ENCODE assay signal across 8 cellular contexts in genomic region chr3:14461748-14462324, GRCh38. TPM values are rescaled to one million over a fixed set of nuclear protein-coding genes. Genes with fewer than 3 reads are reported as not detected.
DNase-seq lines count a peak whose midpoint lies in the region; ATAC-seq and TF ChIP-seq lines count a peak whose summit lies in the region.

No MANE protein-coding gene starts in this region.

- H3K36me3 ChIP-seq in DOHH2 (ENCODE audit: control insufficient read depth, low read length) (peaks cover 91% of the 10 kb centered on the region), HEK293 (ENCODE audit: control insufficient read depth in 2 of 2, insufficient read depth in 1 of 2, low read length in 2 of 2) (peaks cover 0 to 35% of the 10 kb centered on the region in 2 experiments; a peak in 2 of 3 replicates), RWPE2 (ENCODE audit: low read depth) (no peaks in the 10 kb centered on the region), suprapubic skin (peaks cover 51% of the 10 kb centered on the region)

- H3K9me3 Mint-ChIP-seq in brain: peaks cover 0 to 3% (median 0%) of the 10 kb centered on the region in 5 experiments
- H3K9me3 Mint-ChIP-seq in stimulated activated effector memory CD8-positive, alpha-beta T cell treated with anti-CD3 and anti-CD28 coated beads, Interleukin-12 subunit alpha, Interleukin-12 subunit beta, amount 100 ng/mL, for 72 hours: no peaks in the 10 kb centered on the region

- no peak for TF ChIP-seq EP300 in suprapubic skin (IDR thresholded peaks at IDR 0.05)

- peak overlapping the region in 1 of 5 experiments; percentile 57 for H3K27ac Mint-ChIP-seq in brain
- H3K27ac Mint-ChIP-seq in stimulated activated effector memory CD8-positive, alpha-beta T cell treated with anti-CD3 and anti-CD28 coated beads, Interleukin-12 subunit alpha, Interleukin-12 subunit beta, amount 100 ng/mL, for 72 hours: peak overlapping the region; percentile 88

- H3K4me1 Mint-ChIP-seq in brain: peaks cover 30% of the 10 kb centered on the region
- H3K4me1 Mint-ChIP-seq in stimulated activated effector memory CD8-positive, alpha-beta T cell treated with anti-CD3 and anti-CD28 coated beads, Interleukin-12 subunit alpha, Interleukin-12 subunit beta, amount 100 ng/mL, for 72 hours: peaks cover 26% of the 10 kb centered on the region

- H3K4me2 ChIP-seq in DOHH2 (ENCODE audit: low read length): no peak overlapping the region

- no peak overlapping the region for H3K4me3 Mint-ChIP-seq in brain
- no peak overlapping the region for H3K4me3 Mint-ChIP-seq in stimulated activated effector memory CD8-positive, alpha-beta T cell treated with anti-CD3 and anti-CD28 coated beads, Interleukin-12 subunit alpha, Interleukin-12 subunit beta, amount 100 ng/mL, for 72 hours

- no peaks in the 10 kb centered on the region for H3K9me2 ChIP-seq in DOHH2 (replicated peaks; ENCODE audit: control insufficient read depth, low read length)

- H3K27me3 ChIP-seq in DOHH2 (ENCODE audit: control insufficient read depth, low read length): no peaks in the 10 kb centered on the region
- no peaks in the 10 kb centered on the region for H3K27me3 ChIP-seq in RWPE2 (ENCODE audit: insufficient read depth, poor library complexity, severe bottlenecking)
- H3K27me3 ChIP-seq in suprapubic skin: no peaks in the 10 kb centered on the region

- WGBS in suprapubic skin: 90% methylated on average over 6 of the region's 8 CpGs

- H3K4me3 ChIP-seq in DOHH2 (ENCODE audit: low read length) (no peak overlapping the region), HEK293 (ENCODE audit: low read depth, low read length) (no peak overlapping the region), RWPE2 (ENCODE audit: severe bottlenecking) (no peak overlapping the region), suprapubic skin (no peak overlapping the region)

- peaks cover 10% of the 10 kb centered on the region for H3K27me3 Mint-ChIP-seq in brain

- no peaks in the 10 kb centered on the region for H3K9me3 ChIP-seq in DOHH2 (ENCODE audit: control insufficient read depth, insufficient read depth, low read length)
- no peaks in the 10 kb centered on the region for H3K9me3 ChIP-seq in HEK293 (ENCODE audit: control insufficient read depth, insufficient read depth, low read depth, low read length)
- no peaks in the 10 kb centered on the region for H3K9me3 ChIP-seq in RWPE2 (ENCODE audit: severe bottlenecking)
- no peaks in the 10 kb centered on the region for H3K9me3 ChIP-seq in suprapubic skin

- peaks cover 40% of the 10 kb centered on the region for H3K36me3 Mint-ChIP-seq in brain
- H3K36me3 Mint-ChIP-seq in stimulated activated effector memory CD8-positive, alpha-beta T cell treated with anti-CD3 and anti-CD28 coated beads, Interleukin-12 subunit alpha, Interleukin-12 subunit beta, amount 100 ng/mL, for 72 hours: peaks cover 72% of the 10 kb centered on the region

- no peaks in the 10 kb centered on the region for H3K79me2 ChIP-seq in DOHH2 (ENCODE audit: control insufficient read depth, low read length)

- no peaks in the 10 kb centered on the region for H3K4me1 ChIP-seq in DOHH2 (ENCODE audit: control insufficient read depth, low read length)
- H3K4me1 ChIP-seq in HEK293 (ENCODE audit: control insufficient read depth, insufficient read depth, low read length): no peaks in the 10 kb centered on the region; the same call in 1 of the 2 replicates
- H3K4me1 ChIP-seq in RWPE2 (ENCODE audit: insufficient read depth, poor library complexity, severe bottlenecking): no peaks in the 10 kb centered on the region
- H3K4me1 ChIP-seq in suprapubic skin: peaks cover 12% of the 10 kb centered on the region

- peak; percentile 52 for TF ChIP-seq CTCF in DOHH2 (IDR thresholded peaks at IDR 0.05; ENCODE audit: low read depth, low read length, poor library complexity, severe bottlenecking)
- peak; percentile 98 for TF ChIP-seq CTCF in HEK293 (tag by site-specific recombination; IDR thresholded peaks at IDR 0.05)
- TF ChIP-seq CTCF in RWPE2 (IDR thresholded peaks at IDR 0.05; ENCODE audit: poor library complexity, severe bottlenecking): peak; percentile 78
- peak; percentile 78 to 92 for TF ChIP-seq CTCF in brain (conservative IDR thresholded peaks at IDR 0.05)
- TF ChIP-seq CTCF in suprapubic skin (IDR thresholded peaks at IDR 0.05): peak in 1 of 2 donors; percentile 33

- no peak overlapping the region for H3K27ac ChIP-seq in DOHH2 (ENCODE audit: low read depth, low read length)
- H3K27ac ChIP-seq in HEK293 (ENCODE audit: extremely low read depth, low read depth, low read length): no peak overlapping the region
- H3K27ac ChIP-seq in RWPE2 (ENCODE audit: poor library complexity, severe bottlenecking): no peak overlapping the region
- H3K27ac ChIP-seq in suprapubic skin: no peak overlapping the region

- DNase-seq in RWPE2 (ENCODE audit: low spot score) (no peak), iris pigment epithelial cell (ENCODE audit: low read depth) (peak; percentile 77), suprapubic skin (ENCODE audit: low spot score in 2 of 2) (no peak)
- DNase-seq in stimulated activated effector memory CD8-positive, alpha-beta T cell treated with anti-CD3 and anti-CD28 coated beads, Interleukin-12 subunit alpha, Interleukin-12 subunit beta, amount 100 ng/mL, for 72 hours (ENCODE audit: low spot score in 2 of 2): no peak

- no peaks in the 10 kb centered on the region for H4K20me1 ChIP-seq in DOHH2 (ENCODE audit: control insufficient read depth, insufficient read depth, low read depth, low read length)

- H3F3A ChIP-seq in DOHH2 (ENCODE audit: control insufficient read depth, insufficient read depth): no peaks in the 10 kb centered on the region

- ATAC-seq in RWPE2 (ENCODE audit: low read depth) (peak; percentile 89), HG02840 (IDR thresholded peaks at IDR 0.05; ENCODE audit: low FRiP score, unreplicated experiment) (no peak)
- no peak for ATAC-seq in stimulated activated effector memory CD8-positive, alpha-beta T cell treated with anti-CD3 and anti-CD28 coated beads, Interleukin-12 subunit alpha, Interleukin-12 subunit beta, amount 100 ng/mL, for 72 hours

- TF ChIP-seq POLR2A in suprapubic skin (IDR thresholded peaks at IDR 0.05): no peak

- POLR2A ChIA-PET in HEK293 (lab: Yijun Ruan, JAX): interaction anchor here (1.4 kb wide), 1 partner anchor 60 kb away, joined by 5 read pairs; the partner anchor contains the start of gene SLC6A6

- CTCF ChIA-PET in HEK293 (lab: Yijun Ruan, JAX): interaction anchor here (0.5 to 14.4 kb wide), 30 partner anchors 9 to 395 kb away, joined by 3 to 163 read pairs (median 4); no protein-coding TSS in a partner anchor

TF ChIP-seq in HEK293, 187 proteins besides CTCF, POLR2A, EP300 and RAD21 (continues in another document):
- TF ChIP-seq ZNF654 (tag by site-specific recombination; IDR thresholded peaks at IDR 0.05; ENCODE audit: low read depth) (peak; percentile 69), ZNF423 (tag by site-specific recombination; IDR thresholded peaks at IDR 0.05) (no peak), PRDM10 (tag by site-specific recombination; IDR thresholded peaks at IDR 0.05) (no peak), ZNF513 (tag by site-specific recombination; IDR thresholded peaks at IDR 0.05) (no peak), ZNF2 (tag by site-specific recombination; IDR thresholded peaks at IDR 0.05) (no peak), ZBTB20 (tag by site-specific recombination; IDR thresholded peaks at IDR 0.05) (0 out of 2 replicates have a peak, but pooled peaks have one; percentile 28), ZNF510 (tag by site-specific recombination; IDR thresholded peaks at IDR 0.05; ENCODE audit: insufficient replicate concordance) (no peak), ZNF169 (tag by site-specific recombination; IDR thresholded peaks at IDR 0.05) (no peak), ZNF404 (tag by site-specific recombination; IDR thresholded peaks at IDR 0.05) (no peak)

RNA-seq across cellular contexts. Expression of gene SLC6A6, which starts 59.4 kb away (rescaled TPM):
- 5.2 TPM for polyA plus RNA-seq in brain (ENCODE audit: insufficient read depth, low read depth, low replicate concordance)
- 100 to 1,000 TPM in 2 of 4 donors, 10 to 100 TPM in 2; 85.4 to 149 (median 102) TPM for total RNA-seq in suprapubic skin
